Comparison of ENCODE assay signal across 8 cellular contexts in genomic region chr6:41428402-41428994, GRCh38.
DNase-seq lines count a peak whose midpoint lies in the region; ATAC-seq and TF ChIP-seq lines count a peak whose summit lies in the region.

No MANE protein-coding gene starts in this region.

- H3K4me3 ChIP-seq in BLaER1, result peak overlapping the region; percentile 62
- H3K4me3 ChIP-seq in NB4 (ENCODE audit: low read depth, low read length), result no peak overlapping the region
- H3K4me3 ChIP-seq in endodermal cell (ENCODE audit: low read length), result peak overlapping the region; percentile 13
- peak overlapping the region; percentile 59 for H3K4me3 ChIP-seq in neural progenitor cell

- H3K4me2 ChIP-seq in BLaER1 (peak overlapping the region; percentile 86), neural progenitor cell (peak overlapping the region; percentile 99)

- TF ChIP-seq POLR2A in NB4 (IDR thresholded peaks at IDR 0.05; ENCODE audit: extremely low read depth, insufficient read length), result no peak

- peaks cover 47% of the 10 kb centered on the region for H3K27me3 Mint-ChIP-seq in endodermal cell (ENCODE audit: insufficient read depth)
- H3K27me3 Mint-ChIP-seq in neural progenitor cell (ENCODE audit: insufficient read depth, low read depth), result peaks cover 26% of the 10 kb centered on the region

- TF ChIP-seq CTCF in NB4 (IDR thresholded peaks at IDR 0.05; ENCODE audit: low read depth, low read length), result no peak
- no peak for TF ChIP-seq CTCF in endodermal cell (conservative IDR thresholded peaks at IDR 0.05)
- TF ChIP-seq CTCF in neural progenitor cell (IDR thresholded peaks at IDR 0.05), result no peak

- H3K9ac ChIP-seq in BLaER1 (no peak overlapping the region), endodermal cell (ENCODE audit: extremely low read depth, low read length, poor library complexity, severe bottlenecking) (no peak overlapping the region), neural progenitor cell (no peak overlapping the region)

- H3K4me1 Mint-ChIP-seq in endodermal cell (peaks cover 15% of the 10 kb centered on the region), neural progenitor cell (peaks cover 21% of the 10 kb centered on the region)

- H3K27ac ChIP-seq in BLaER1, result no peak overlapping the region
- H3K27ac ChIP-seq in endodermal cell (ENCODE audit: low read depth, low read length), result no peak overlapping the region
- H3K27ac ChIP-seq in neural progenitor cell, result no peak overlapping the region

- H3K4me1 ChIP-seq in BLaER1 (peaks cover 49% of the 10 kb centered on the region), endodermal cell (ENCODE audit: control insufficient read depth, insufficient read depth, low read length) (no peaks in the 10 kb centered on the region), neural progenitor cell (peaks cover 44% of the 10 kb centered on the region)

- ATAC-seq in HG03571 (IDR thresholded peaks at IDR 0.05; ENCODE audit: unreplicated experiment), result no peak

- no peaks in the 10 kb centered on the region for H3K9me3 Mint-ChIP-seq in endodermal cell
- H3K9me3 Mint-ChIP-seq in neural progenitor cell, result no peaks in the 10 kb centered on the region

- WGBS in endodermal cell (ENCODE audit: insufficient coverage in 1 of 2, insufficient read length in 1 of 2), 2 experiments, result 12 to 37% methylated on average over 2 to 25 of the region's 28 CpGs

- H3K9me3 ChIP-seq in BLaER1 (no peaks in the 10 kb centered on the region), endodermal cell (ENCODE audit: control insufficient read depth, low read length) (no peaks in the 10 kb centered on the region), neural progenitor cell (ENCODE audit: low read depth) (no peaks in the 10 kb centered on the region)

- H3K36me3 ChIP-seq in BLaER1 (no peaks in the 10 kb centered on the region), endodermal cell (ENCODE audit: control insufficient read depth, insufficient read depth, low read length) (no peaks in the 10 kb centered on the region), neural progenitor cell (no peaks in the 10 kb centered on the region)

- H3K27me3 ChIP-seq in BLaER1 (peaks cover 68% of the 10 kb centered on the region), endodermal cell (ENCODE audit: control insufficient read depth, insufficient read depth, low read length, poor library complexity, severe bottlenecking) (peaks cover 58% of the 10 kb centered on the region), neural progenitor cell (peaks cover 87% of the 10 kb centered on the region)

- peak; percentile 43 for DNase-seq in NB4 (ENCODE audit: low read depth)
- no peak for DNase-seq in endodermal cell
- peak; percentile 50 for DNase-seq in neural progenitor cell (ENCODE audit: low spot score)
- no peak for DNase-seq in NCI-H345 (lab: John Stamatoyannopoulos, UW)
- no peak for DNase-seq in AML-193 (lab: John Stamatoyannopoulos, UW)
- no peak for DNase-seq in GM03348 (ENCODE audit: low spot score)

- H3K4me3 Mint-ChIP-seq in endodermal cell (peak overlapping the region; percentile 53), neural progenitor cell (peak overlapping the region; percentile 83)

- no peaks in the 10 kb centered on the region for H3K36me3 Mint-ChIP-seq in endodermal cell (ENCODE audit: low read depth)
- no peaks in the 10 kb centered on the region for H3K36me3 Mint-ChIP-seq in neural progenitor cell

- H4K20me1 ChIP-seq in BLaER1, result peaks cover 27% of the 10 kb centered on the region
- peaks cover 38% of the 10 kb centered on the region for H4K20me1 ChIP-seq in neural progenitor cell (ENCODE audit: low read depth)

- H3K27ac Mint-ChIP-seq in endodermal cell (no peak overlapping the region), neural progenitor cell (no peak overlapping the region)

- H2AFZ ChIP-seq in neural progenitor cell (replicated peaks), result no peak overlapping the region

- H3K79me2 ChIP-seq in neural progenitor cell (ENCODE audit: low read depth), result no peaks in the 10 kb centered on the region

- H3F3A ChIP-seq in neural progenitor cell (ENCODE audit: low read depth), result peaks cover 44% of the 10 kb centered on the region

Comparison
In these comparisons a context has a peak if more than half of its experiments do, and no peak if none do; other contexts are left out.
1. DNase-seq: peak in NB4 (single experiment) and neural progenitor cell (single experiment); none in endodermal cell (single experiment), NCI-H345 (single experiment), AML-193 (0 of 2) and GM03348 (single experiment).